In genomic region chr5:90410178-90410762, GRCh38 we compare ENCODE assay signal across 2 cellular contexts.
TF ChIP-seq lines count a peak whose summit lies in the region.

No MANE protein-coding gene starts in this region.

TF ChIP-seq in HEK293, 187 proteins besides CTCF, POLR2A, EP300 and RAD21 (continued from another document and continues in another):
- TF ChIP-seq SCRT1 (tag by site-specific recombination; IDR thresholded peaks at IDR 0.05; ENCODE audit: borderline replicate concordance): no peak
- no peak for TF ChIP-seq ZBTB6 (tag by site-specific recombination; IDR thresholded peaks at IDR 0.05)
- TF ChIP-seq ZNF513 (tag by site-specific recombination; IDR thresholded peaks at IDR 0.05): peak; percentile 40; the same call in 1 of the 2 replicates
- no peak for TF ChIP-seq ZNF488 (tag by site-specific recombination; IDR thresholded peaks at IDR 0.05)
- no peak for TF ChIP-seq ZBTB26 (tag by site-specific recombination; optimal IDR thresholded peaks at IDR 0.05)
- no peak for TF ChIP-seq ZNF140 (tag by site-specific recombination; IDR thresholded peaks at IDR 0.05)
- no peak for TF ChIP-seq ZNF514 (tag by site-specific recombination; IDR thresholded peaks at IDR 0.05)
- TF ChIP-seq, protein P1, sequence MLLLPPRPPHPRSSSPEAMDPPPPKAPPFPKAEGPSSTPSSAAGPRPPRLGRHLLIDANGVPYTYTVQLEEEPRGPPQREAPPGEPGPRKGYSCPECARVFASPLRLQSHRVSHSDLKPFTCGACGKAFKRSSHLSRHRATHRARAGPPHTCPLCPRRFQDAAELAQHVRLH (tag by site-specific recombination; IDR thresholded peaks at IDR 0.05): peak; percentile 64; the same call in 1 of the 2 replicates
- TF ChIP-seq, protein P2, sequence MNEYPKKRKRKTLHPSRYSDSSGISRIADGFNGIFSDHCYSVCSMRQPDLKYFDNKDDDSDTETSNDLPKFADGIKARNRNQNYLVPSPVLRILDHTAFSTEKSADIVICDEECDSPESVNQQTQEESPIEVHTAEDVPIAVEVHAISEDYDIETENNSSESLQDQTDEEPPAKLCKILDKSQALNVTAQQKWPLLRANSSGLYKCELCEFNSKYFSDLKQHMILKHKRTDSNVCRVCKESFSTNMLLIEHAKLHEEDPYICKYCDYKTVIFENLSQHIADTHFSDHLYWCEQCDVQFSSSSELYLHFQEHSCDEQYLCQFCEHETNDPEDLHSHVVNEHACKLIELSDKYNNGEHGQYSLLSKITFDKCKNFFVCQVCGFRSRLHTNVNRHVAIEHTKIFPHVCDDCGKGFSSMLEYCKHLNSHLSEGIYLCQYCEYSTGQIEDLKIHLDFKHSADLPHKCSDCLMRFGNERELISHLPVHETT (tag by site-specific recombination; IDR thresholded peaks at IDR 0.05): peak; percentile 44; the same call in 1 of the 2 replicates
- peak; percentile 9; the same call in 1 of the 2 replicates for TF ChIP-seq ZFP37 (tag by site-specific recombination; IDR thresholded peaks at IDR 0.05)
- TF ChIP-seq, protein P3, sequence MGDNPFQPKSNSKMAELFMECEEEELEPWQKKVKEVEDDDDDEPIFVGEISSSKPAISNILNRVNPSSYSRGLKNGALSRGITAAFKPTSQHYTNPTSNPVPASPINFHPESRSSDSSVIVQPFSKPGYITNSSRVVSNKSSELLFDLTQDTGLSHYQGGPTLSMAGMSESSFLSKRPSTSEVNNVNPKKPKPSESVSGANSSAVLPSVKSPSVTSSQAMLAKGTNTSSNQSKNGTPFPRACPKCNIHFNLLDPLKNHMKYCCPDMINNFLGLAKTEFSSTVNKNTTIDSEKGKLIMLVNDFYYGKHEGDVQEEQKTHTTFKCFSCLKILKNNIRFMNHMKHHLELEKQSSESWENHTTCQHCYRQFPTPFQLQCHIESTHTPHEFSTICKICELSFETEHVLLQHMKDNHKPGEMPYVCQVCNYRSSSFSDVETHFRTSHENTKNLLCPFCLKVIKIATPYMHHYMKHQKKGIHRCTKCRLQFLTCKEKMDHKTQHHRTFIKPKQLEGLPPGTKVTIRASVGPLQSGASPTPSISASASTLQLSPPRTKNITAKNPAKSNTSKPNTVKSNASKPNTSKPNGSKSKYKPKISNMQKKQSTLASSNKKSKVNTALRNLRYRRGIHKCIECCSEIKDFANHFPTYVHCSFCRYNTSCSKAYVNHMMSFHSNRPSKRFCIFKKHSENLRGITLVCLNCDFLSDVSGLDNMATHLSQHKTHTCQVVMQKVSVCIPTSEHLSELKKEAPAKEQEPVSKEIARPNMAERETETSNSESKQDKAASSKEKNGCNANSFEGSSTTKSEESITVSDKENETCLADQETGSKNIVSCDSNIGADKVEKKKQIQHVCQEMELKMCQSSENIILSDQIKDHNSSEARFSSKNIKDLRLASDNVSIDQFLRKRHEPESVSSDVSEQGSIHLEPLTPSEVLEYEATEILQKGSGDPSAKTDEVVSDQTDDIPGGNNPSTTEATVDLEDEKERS (tag by site-specific recombination; IDR thresholded peaks at IDR 0.05): no peak
- 0 out of 2 replicates have a peak, but pooled peaks have one; percentile 25 for TF ChIP-seq KLF8 (tag by site-specific recombination; IDR thresholded peaks at IDR 0.05)
- TF ChIP-seq ZNF239 (tag by site-specific recombination; IDR thresholded peaks at IDR 0.05): no peak

TF ChIP-seq in K562, 482 proteins besides CTCF, POLR2A, EP300 and RAD21 (continued from another document and continues in another):
- TF ChIP-seq, protein P4, sequence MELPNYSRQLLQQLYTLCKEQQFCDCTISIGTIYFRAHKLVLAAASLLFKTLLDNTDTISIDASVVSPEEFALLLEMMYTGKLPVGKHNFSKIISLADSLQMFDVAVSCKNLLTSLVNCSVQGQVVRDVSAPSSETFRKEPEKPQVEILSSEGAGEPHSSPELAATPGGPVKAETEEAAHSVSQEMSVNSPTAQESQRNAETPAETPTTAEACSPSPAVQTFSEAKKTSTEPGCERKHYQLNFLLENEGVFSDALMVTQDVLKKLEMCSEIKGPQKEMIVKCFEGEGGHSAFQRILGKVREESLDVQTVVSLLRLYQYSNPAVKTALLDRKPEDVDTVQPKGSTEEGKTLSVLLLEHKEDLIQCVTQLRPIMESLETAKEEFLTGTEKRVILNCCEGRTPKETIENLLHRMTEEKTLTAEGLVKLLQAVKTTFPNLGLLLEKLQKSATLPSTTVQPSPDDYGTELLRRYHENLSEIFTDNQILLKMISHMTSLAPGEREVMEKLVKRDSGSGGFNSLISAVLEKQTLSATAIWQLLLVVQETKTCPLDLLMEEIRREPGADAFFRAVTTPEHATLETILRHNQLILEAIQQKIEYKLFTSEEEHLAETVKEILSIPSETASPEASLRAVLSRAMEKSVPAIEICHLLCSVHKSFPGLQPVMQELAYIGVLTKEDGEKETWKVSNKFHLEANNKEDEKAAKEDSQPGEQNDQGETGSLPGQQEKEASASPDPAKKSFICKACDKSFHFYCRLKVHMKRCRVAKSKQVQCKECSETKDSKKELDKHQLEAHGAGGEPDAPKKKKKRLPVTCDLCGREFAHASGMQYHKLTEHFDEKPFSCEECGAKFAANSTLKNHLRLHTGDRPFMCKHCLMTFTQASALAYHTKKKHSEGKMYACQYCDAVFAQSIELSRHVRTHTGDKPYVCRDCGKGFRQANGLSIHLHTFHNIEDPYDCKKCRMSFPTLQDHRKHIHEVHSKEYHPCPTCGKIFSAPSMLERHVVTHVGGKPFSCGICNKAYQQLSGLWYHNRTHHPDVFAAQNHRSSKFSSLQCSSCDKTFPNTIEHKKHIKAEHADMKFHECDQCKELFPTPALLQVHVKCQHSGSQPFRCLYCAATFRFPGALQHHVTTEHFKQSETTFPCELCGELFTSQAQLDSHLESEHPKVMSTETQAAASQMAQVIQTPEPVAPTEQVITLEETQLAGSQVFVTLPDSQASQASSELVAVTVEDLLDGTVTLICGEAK (IDR thresholded peaks at IDR 0.05): peak; percentile 49; the same call in 1 of the 2 replicates
- TF ChIP-seq, protein P4 (CRISPR knock-in tag; IDR thresholded peaks at IDR 0.05): no peak
- TF ChIP-seq SAFB (IDR thresholded peaks at IDR 0.05; ENCODE audit: borderline replicate concordance, low read depth, low read length) (no peak), MCM2 (IDR thresholded peaks at IDR 0.05; ENCODE audit: low read depth) (no peak), ELF4 (CRISPR knock-in tag; IDR thresholded peaks at IDR 0.05) (no peak), SETDB1 (IDR thresholded peaks at IDR 0.05; ENCODE audit: low read length) (no peak), PHF20 (IDR thresholded peaks at IDR 0.05; ENCODE audit: partially characterized antibody) (peak; percentile 58), TRIM24 (IDR thresholded peaks at IDR 0.05) (no peak), ZNF316 (IDR thresholded peaks at IDR 0.05) (peak; percentile 52), ZSCAN29 (IDR thresholded peaks at IDR 0.05) (no peak), RBM14 (IDR thresholded peaks at IDR 0.05; ENCODE audit: borderline replicate concordance, insufficient read depth, low read depth, low read length) (no peak), LEF1 (IDR thresholded peaks at IDR 0.05) (0 out of 2 replicates have a peak, but pooled peaks have one; percentile 19), SP1 (CRISPR knock-in tag; IDR thresholded peaks at IDR 0.05) (no peak), FIP1L1 (IDR thresholded peaks at IDR 0.05; ENCODE audit: low read depth, low read length, poor library complexity, severe bottlenecking) (no peak), NELFE (IDR thresholded peaks at IDR 0.05; ENCODE audit: insufficient read depth, insufficient read length) (no peak), ZNF695 (CRISPR knock-in tag; IDR thresholded peaks at IDR 0.05) (no peak), POLR2G (IDR thresholded peaks at IDR 0.05; ENCODE audit: low read depth, low read length) (no peak), TCF7 (IDR thresholded peaks at IDR 0.05; ENCODE audit: borderline replicate concordance) (no peak), MAFK (IDR thresholded peaks at IDR 0.05; ENCODE audit: low read length) (no peak), DDX20 (tag; IDR thresholded peaks at IDR 0.05; ENCODE audit: low read depth) (no peak), SMARCA4 (IDR thresholded peaks at IDR 0.05) (peak; percentile 43; the same call in 1 of the 2 replicates), CHD1 (IDR thresholded peaks at IDR 0.05; ENCODE audit: low read length) (peak; percentile 97), POLR2AphosphoS2 (IDR thresholded peaks at IDR 0.05; ENCODE audit: low read length) (no peak), POLR2H (tag; IDR thresholded peaks at IDR 0.05; ENCODE audit: low read depth) (0 out of 2 replicates have a peak, but pooled peaks have one; percentile 83), ZNF274 (IDR thresholded peaks at IDR 0.05; ENCODE audit: borderline replicate concordance, low read depth, low read length) (no peak), RUNX1 (IDR thresholded peaks at IDR 0.05; ENCODE audit: low read depth) (no peak), NFE2 (IDR thresholded peaks at IDR 0.05; ENCODE audit: low read depth) (no peak), TOE1 (IDR thresholded peaks at IDR 0.05; ENCODE audit: borderline replicate concordance) (peak; percentile 60; the same call in 1 of the 2 replicates), TOE1 (CRISPR knock-in tag; IDR thresholded peaks at IDR 0.05; ENCODE audit: borderline replicate concordance, low read depth) (no peak)
- TF ChIP-seq, protein P5, sequence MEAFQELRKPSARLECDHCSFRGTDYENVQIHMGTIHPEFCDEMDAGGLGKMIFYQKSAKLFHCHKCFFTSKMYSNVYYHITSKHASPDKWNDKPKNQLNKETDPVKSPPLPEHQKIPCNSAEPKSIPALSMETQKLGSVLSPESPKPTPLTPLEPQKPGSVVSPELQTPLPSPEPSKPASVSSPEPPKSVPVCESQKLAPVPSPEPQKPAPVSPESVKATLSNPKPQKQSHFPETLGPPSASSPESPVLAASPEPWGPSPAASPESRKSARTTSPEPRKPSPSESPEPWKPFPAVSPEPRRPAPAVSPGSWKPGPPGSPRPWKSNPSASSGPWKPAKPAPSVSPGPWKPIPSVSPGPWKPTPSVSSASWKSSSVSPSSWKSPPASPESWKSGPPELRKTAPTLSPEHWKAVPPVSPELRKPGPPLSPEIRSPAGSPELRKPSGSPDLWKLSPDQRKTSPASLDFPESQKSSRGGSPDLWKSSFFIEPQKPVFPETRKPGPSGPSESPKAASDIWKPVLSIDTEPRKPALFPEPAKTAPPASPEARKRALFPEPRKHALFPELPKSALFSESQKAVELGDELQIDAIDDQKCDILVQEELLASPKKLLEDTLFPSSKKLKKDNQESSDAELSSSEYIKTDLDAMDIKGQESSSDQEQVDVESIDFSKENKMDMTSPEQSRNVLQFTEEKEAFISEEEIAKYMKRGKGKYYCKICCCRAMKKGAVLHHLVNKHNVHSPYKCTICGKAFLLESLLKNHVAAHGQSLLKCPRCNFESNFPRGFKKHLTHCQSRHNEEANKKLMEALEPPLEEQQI (IDR thresholded peaks at IDR 0.05): no peak
- TF ChIP-seq, protein P6, sequence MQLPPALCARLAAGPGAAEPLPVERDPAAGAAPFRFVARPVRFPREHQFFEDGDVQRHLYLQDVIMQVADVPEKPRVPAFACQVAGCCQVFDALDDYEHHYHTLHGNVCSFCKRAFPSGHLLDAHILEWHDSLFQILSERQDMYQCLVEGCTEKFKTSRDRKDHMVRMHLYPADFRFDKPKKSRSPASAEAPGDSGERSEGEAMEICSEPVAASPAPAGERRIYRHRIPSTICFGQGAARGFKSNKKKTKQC (CRISPR knock-in tag; IDR thresholded peaks at IDR 0.05): no peak
- TF ChIP-seq, protein P7, sequence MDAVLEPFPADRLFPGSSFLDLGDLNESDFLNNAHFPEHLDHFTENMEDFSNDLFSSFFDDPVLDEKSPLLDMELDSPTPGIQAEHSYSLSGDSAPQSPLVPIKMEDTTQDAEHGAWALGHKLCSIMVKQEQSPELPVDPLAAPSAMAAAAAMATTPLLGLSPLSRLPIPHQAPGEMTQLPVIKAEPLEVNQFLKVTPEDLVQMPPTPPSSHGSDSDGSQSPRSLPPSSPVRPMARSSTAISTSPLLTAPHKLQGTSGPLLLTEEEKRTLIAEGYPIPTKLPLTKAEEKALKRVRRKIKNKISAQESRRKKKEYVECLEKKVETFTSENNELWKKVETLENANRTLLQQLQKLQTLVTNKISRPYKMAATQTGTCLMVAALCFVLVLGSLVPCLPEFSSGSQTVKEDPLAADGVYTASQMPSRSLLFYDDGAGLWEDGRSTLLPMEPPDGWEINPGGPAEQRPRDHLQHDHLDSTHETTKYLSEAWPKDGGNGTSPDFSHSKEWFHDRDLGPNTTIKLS (IDR thresholded peaks at IDR 0.05; ENCODE audit: borderline replicate concordance, low read depth): 0 out of 2 replicates have a peak, but pooled peaks have one; percentile 25
